In the genomic region with DNA sequence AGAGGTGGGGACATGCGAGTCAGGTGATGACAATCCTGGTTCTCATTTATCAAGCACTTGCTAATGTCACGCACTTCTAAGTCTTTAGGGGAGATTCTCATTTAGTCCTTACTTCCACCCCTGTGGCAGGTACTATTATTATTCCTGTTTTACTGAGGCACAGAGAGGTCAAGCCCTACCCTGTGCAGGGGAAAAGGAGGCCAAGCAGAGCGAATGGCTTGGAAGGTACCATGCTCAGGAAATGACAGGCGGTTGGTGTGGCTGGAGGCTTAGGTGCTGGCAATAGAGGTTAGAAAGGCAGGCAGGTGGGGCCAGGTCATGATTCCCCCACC, we compare ENCODE assay signal across 10 cellular contexts.
DNase-seq lines count a peak whose midpoint lies in the region; ATAC-seq, FAIRE-seq and TF ChIP-seq lines count a peak whose summit lies in the region.
"Had no signal": no experiment of that assay in that cellular context is flagged by ENCODE, and none has a peak within 500 bp of the region (broad histone marks: within the 10 kb centered on the region; RNA-seq: fewer than 3 reads in every experiment).

No MANE protein-coding gene starts in this region.

- H3K9me2 ChIP-seq in GM23248 (ENCODE audit: insufficient read depth), result no peaks in the 10 kb centered on the region

- no peak for TF ChIP-seq EP300 in esophagus muscularis mucosa (IDR thresholded peaks at IDR 0.05)

- CTCF ChIA-PET in RWPE1 (lab: Yijun Ruan, JAX), result no interaction called here

- peaks cover 42% of the 10 kb centered on the region for H3F3A ChIP-seq in GM23248 (ENCODE audit: insufficient read depth)

- H3K9ac ChIP-seq in GM23248 (peak overlapping the region; percentile 46), skeletal muscle satellite cell (ENCODE audit: low read depth, low read length) (peak overlapping the region; percentile 30)

- 83 to 88% methylated on average over 4 of the region's 4 CpGs for WGBS in GM23248 (ENCODE audit: low coverage in 1 of 2, low lambda C conversion rate in 2 of 2, missing lambda C conversion rate in 2 of 2), 2 experiments
- WGBS in esophagus squamous epithelium, 2 donors, result 0 to 41% methylated on average over 2 to 4 of the region's 4 CpGs
- WGBS in aorta, 2 donors, result 96% methylated on average over 4 of the region's 4 CpGs
- 94% methylated on average over 3 of the region's 4 CpGs for WGBS in esophagus muscularis mucosa

- DNase-seq in GM23248, result no peak
- DNase-seq in RWPE1 (ENCODE audit: low spot score), result no peak
- no peak for DNase-seq in esophagus squamous epithelium (lab: John Stamatoyannopoulos, UW)
- DNase-seq in aorta, result no peak
- no peak for DNase-seq in esophagus muscularis mucosa (ENCODE audit: extremely low spot score)
- no peak for DNase-seq in D721Med (ENCODE audit: insufficient read length, low spot score)
- DNase-seq: Kasumi-1, retina had no signal

- H3K4me1 ChIP-seq in GM23248 (ENCODE audit: insufficient read depth) (peaks cover 55% of the 10 kb centered on the region), esophagus squamous epithelium (peaks cover 40 to 77% (median 45%) of the 10 kb centered on the region in 3 donors), skeletal muscle satellite cell (ENCODE audit: control insufficient read depth, insufficient read depth, low read length) (peaks cover 55% of the 10 kb centered on the region), aorta (ENCODE audit: control insufficient read depth in 1 of 2, insufficient read depth in 2 of 2, low read length in 2 of 2) (no peaks in the 10 kb centered on the region), esophagus muscularis mucosa (peaks cover 0 to 22% (median 14%) of the 10 kb centered on the region in 4 donors)

- no peaks in the 10 kb centered on the region for H4K20me1 ChIP-seq in GM23248 (ENCODE audit: insufficient read depth)

- no peak for TF ChIP-seq CTCF in RWPE1 (conservative IDR thresholded peaks at IDR 0.05; ENCODE audit: low read depth)
- TF ChIP-seq CTCF in esophagus squamous epithelium (IDR thresholded peaks at IDR 0.05), result no peak
- TF ChIP-seq CTCF in esophagus muscularis mucosa (IDR thresholded peaks at IDR 0.05), result no peak
- no peak for TF ChIP-seq CTCF in D721Med (IDR thresholded peaks at IDR 0.05; ENCODE audit: insufficient read depth, missing control alignments)

- POLR2A ChIA-PET in RWPE1 (lab: Yijun Ruan, JAX; ENCODE audit: low non-redundant PET), result no interaction called here

- TF ChIP-seq POLR2A in esophagus squamous epithelium (IDR thresholded peaks at IDR 0.05) (no peak), esophagus muscularis mucosa (IDR thresholded peaks at IDR 0.05; ENCODE audit: low read depth) (no peak)

- FAIRE-seq in D721Med (lab: Jason Lieb, UNC), result no peak
- FAIRE-seq: H54 had no signal

- no peak overlapping the region for H3K4me3 ChIP-seq in GM23248
- no peak overlapping the region for H3K4me3 ChIP-seq in esophagus squamous epithelium
- no peak overlapping the region for H3K4me3 ChIP-seq in skeletal muscle satellite cell (ENCODE audit: low read length)
- H3K4me3 ChIP-seq in aorta (ENCODE audit: low read length in 2 of 2), result no peak overlapping the region
- no peak overlapping the region for H3K4me3 ChIP-seq in esophagus muscularis mucosa

- H3K36me3 ChIP-seq in GM23248 (ENCODE audit: low read depth) (no peaks in the 10 kb centered on the region), esophagus squamous epithelium (no peaks in the 10 kb centered on the region), skeletal muscle satellite cell (ENCODE audit: insufficient read depth, low read length) (no peaks in the 10 kb centered on the region), aorta (ENCODE audit: control insufficient read depth in 1 of 2, insufficient read depth in 2 of 2, low read length in 1 of 2) (no peaks in the 10 kb centered on the region), esophagus muscularis mucosa (no peaks in the 10 kb centered on the region)

- H3K27ac ChIP-seq in GM23248 (peak overlapping the region; percentile 62), RWPE1 (peak overlapping the region; percentile 88), esophagus squamous epithelium (peak overlapping the region; percentile 65 to 85 (median 72)), aorta (ENCODE audit: low read depth in 1 of 2, low read length in 2 of 2) (no peak overlapping the region), esophagus muscularis mucosa (replicated peaks in 1 of 4) (no peak overlapping the region)

- peak overlapping the region; percentile 63 for H3K4me2 ChIP-seq in GM23248 (ENCODE audit: unreplicated experiment)
- peak overlapping the region; percentile 63 for H3K4me2 ChIP-seq in skeletal muscle satellite cell (ENCODE audit: low read length)

- no peaks in the 10 kb centered on the region for H3K79me2 ChIP-seq in GM23248 (ENCODE audit: insufficient read depth)

- H3K27me3 ChIP-seq in GM23248 (replicated peaks; ENCODE audit: insufficient read depth), result no peaks in the 10 kb centered on the region
- H3K27me3 ChIP-seq in esophagus squamous epithelium, result peaks cover 0 to 22% (median 0%) of the 10 kb centered on the region in 4 donors
- H3K27me3 ChIP-seq in skeletal muscle satellite cell (ENCODE audit: control insufficient read depth, insufficient read depth, low read length), result peaks cover 7% of the 10 kb centered on the region
- H3K27me3 ChIP-seq in aorta (ENCODE audit: control insufficient read depth in 1 of 2, insufficient read depth in 2 of 2, low read length in 1 of 2), result no peaks in the 10 kb centered on the region
- H3K27me3 ChIP-seq in esophagus muscularis mucosa, result no peaks in the 10 kb centered on the region

- in situ Hi-C loops in GM23248 (cut with MboI), result no loop called here

- ATAC-seq in aorta (ENCODE audit: low FRiP score), result no peak

- intact Hi-C loops in esophagus squamous epithelium (cut with DNase I), result no loop called here
- intact Hi-C loops in aorta (cut with DNase I), result no loop called here
- intact Hi-C loops in esophagus muscularis mucosa (cut with DNase I), result no loop called here

- H3K9me3 ChIP-seq in GM23248 (ENCODE audit: low read depth), result no peaks in the 10 kb centered on the region
- no peaks in the 10 kb centered on the region for H3K9me3 ChIP-seq in esophagus squamous epithelium
- H3K9me3 ChIP-seq in skeletal muscle satellite cell (replicated peaks; ENCODE audit: low read length), result no peaks in the 10 kb centered on the region
- H3K9me3 ChIP-seq in aorta (ENCODE audit: control insufficient read depth, low read length), result no peaks in the 10 kb centered on the region
- no peaks in the 10 kb centered on the region for H3K9me3 ChIP-seq in esophagus muscularis mucosa

- no peak overlapping the region for H2AFZ ChIP-seq in GM23248

Comparison
In these comparisons a context has a peak if more than half of its experiments do, and no peak if none do; other contexts are left out.
1. H3K27ac ChIP-seq: peak in GM23248 (single experiment), RWPE1 (single experiment) and esophagus squamous epithelium (4 of 4); none in aorta (0 of 2) and esophagus muscularis mucosa (0 of 4).